Comparison of ENCODE assay signal across 2 cellular contexts in genomic region chr12:81064966-81065365, GRCh38. TPM values are rescaled to one million over a fixed set of nuclear protein-coding genes. Genes with fewer than 3 reads are reported as not detected.
"Had no signal": no experiment of that assay in that cellular context is flagged by ENCODE, and none has a peak within 500 bp of the region (broad histone marks: within the 10 kb centered on the region; RNA-seq: fewer than 3 reads in every experiment).

No MANE protein-coding gene starts in this region.

RNA-seq across cellular contexts. Expression of gene ACSS3, which starts 12.9 kb away (rescaled TPM):
- polyA plus RNA-seq: immature natural killer cell; naive thymus-derived CD4-positive, alpha-beta T cell had no signal
